20 cellular contexts compared by ENCODE assay signal in genomic region chr1:230265200-230266115, GRCh38.
DNase-seq lines count a peak whose midpoint lies in the region; TF ChIP-seq lines count a peak whose summit lies in the region.
"Had no signal": no experiment of that assay in that cellular context is flagged by ENCODE, and none has a peak within 500 bp of the region (broad histone marks: within the 10 kb centered on the region; RNA-seq: fewer than 3 reads in every experiment).

No MANE protein-coding gene starts in this region.

- peak overlapping the region in 10 of 11 experiments; percentile 2 to 97 (median 76); a peak in 19 of 22 replicates for H3K4me2 ChIP-seq in BLaER1 treated with 17β-estradiol and CSF1 and Interleukin-3, amounts not matched to agents 10 nM and 100 nM
- H3K4me2 ChIP-seq: KMS-11 had no signal

- H3K4me3 Mint-ChIP-seq in progenitor cell of endocrine pancreas (ENCODE audit: low read depth), result no peak overlapping the region
- H3K4me3 Mint-ChIP-seq: CD4-positive, CD25-positive, alpha-beta regulatory T cell had no signal

- WGBS in spleen, 5 donors, result 88 to 94% (median 92%) methylated on average over 17 of the region's 17 CpGs

- no peaks in the 10 kb centered on the region for H3K9me3 Mint-ChIP-seq in progenitor cell of endocrine pancreas (ENCODE audit: low read depth)
- H3K9me3 Mint-ChIP-seq: CD4-positive, CD25-positive, alpha-beta regulatory T cell had no signal

- DNase-seq in NCI-H2196 treated with DMSO at 0.1 percent for 48 hours (lab: John Stamatoyannopoulos, UW; ENCODE audit: unreplicated experiment) (peak; percentile 76), islet precursor cell (peak; percentile 22), spleen (peak; percentile 61), HuH-7 (ENCODE audit: low spot score) (no peak), NCI-H1092 treated with DMSO at 0.1 percent for 48 hours (lab: John Stamatoyannopoulos, UW) (no peak), progenitor cell of endocrine pancreas (ENCODE audit: low spot score, unreplicated experiment) (no peak)
- DNase-seq: Caco-2; CD4-positive, CD25-positive, alpha-beta regulatory T cell; DMS153; GOT3; MG63; NCI-H1092; NCI-H1694; NCI-H2107; NCI-H446; NCI-H69 had no signal

- H4K20me1 ChIP-seq in BLaER1 treated with 17β-estradiol and CSF1 and Interleukin-3, amounts not matched to agents 10 nM and 100 nM, result peaks cover 0 to 97% (median 63%) of the 10 kb centered on the region in 11 experiments; a peak in 18 of 22 replicates

- H3K4me1 ChIP-seq in BLaER1 treated with 17β-estradiol and CSF1 and Interleukin-3, amounts not matched to agents 10 nM and 100 nM, result peaks cover 44 to 100% (median 100%) of the 10 kb centered on the region in 10 experiments
- H3K4me1 ChIP-seq in spleen, result peaks cover 7 to 22% (median 17%) of the 10 kb centered on the region in 6 donors

- H3K36me3 ChIP-seq in BLaER1 treated with 17β-estradiol and CSF1 and Interleukin-3, amounts not matched to agents 10 nM and 100 nM, result peaks cover 16 to 79% (median 42%) of the 10 kb centered on the region in 11 experiments; a peak in 19 of 22 replicates
- peaks cover 0 to 75% (median 50%) of the 10 kb centered on the region in 6 donors for H3K36me3 ChIP-seq in spleen

- no peaks in the 10 kb centered on the region for H3K9me3 ChIP-seq in BLaER1 treated with 17β-estradiol and CSF1 and Interleukin-3, amounts not matched to agents 10 nM and 100 nM (replicated peaks in 1 of 11)
- H3K9me3 ChIP-seq in spleen, result no peaks in the 10 kb centered on the region
- H3K9me3 ChIP-seq: Caco-2, MG63, SJSA1 had no signal

- H3K4me3 ChIP-seq in BLaER1 treated with 17β-estradiol and CSF1 and Interleukin-3, amounts not matched to agents 10 nM and 100 nM, result no peak overlapping the region
- H3K4me3 ChIP-seq in spleen, result no peak overlapping the region
- H3K4me3 ChIP-seq: MG63, SJSA1 had no signal

- H3K27ac ChIP-seq in BLaER1 treated with 17β-estradiol and CSF1 and Interleukin-3, amounts not matched to agents 10 nM and 100 nM, result no peak overlapping the region
- no peak overlapping the region for H3K27ac ChIP-seq in spleen
- H3K27ac ChIP-seq: KMS-11, RWPE1, SJSA1 had no signal

- peaks cover 36% of the 10 kb centered on the region for H3K4me1 Mint-ChIP-seq in progenitor cell of endocrine pancreas (ENCODE audit: low read depth)

- TF ChIP-seq CTCF in spleen (IDR thresholded peaks at IDR 0.05 in 8 of 11, conservative IDR thresholded peaks at IDR 0.05 in 3 of 11) (no peak), progenitor cell of endocrine pancreas (IDR thresholded peaks at IDR 0.05; ENCODE audit: unreplicated experiment) (no peak)

- intact Hi-C loops in spleen (cut with DNase I; ENCODE audit: low total_unique reads), result no loop called here

- H3K27ac Mint-ChIP-seq in progenitor cell of endocrine pancreas, result no peak overlapping the region

- peak overlapping the region in 2 of 11 experiments; percentile 1 to 17; a peak in 2 of 22 replicates for H3K9ac ChIP-seq in BLaER1 treated with 17β-estradiol and CSF1 and Interleukin-3, amounts not matched to agents 10 nM and 100 nM
- H3K9ac ChIP-seq: KMS-11 had no signal

- H3K27me3 Mint-ChIP-seq in progenitor cell of endocrine pancreas, result no peaks in the 10 kb centered on the region
- H3K27me3 Mint-ChIP-seq: CD4-positive, CD25-positive, alpha-beta regulatory T cell had no signal

- no peak for TF ChIP-seq POLR2A in spleen (IDR thresholded peaks at IDR 0.05)

- H3K36me3 Mint-ChIP-seq in progenitor cell of endocrine pancreas (ENCODE audit: insufficient read depth), result peaks cover 14% of the 10 kb centered on the region

- peaks cover 0 to 32% (median 0%) of the 10 kb centered on the region in 11 experiments; a peak in 5 of 22 replicates for H3K27me3 ChIP-seq in BLaER1 treated with 17β-estradiol and CSF1 and Interleukin-3, amounts not matched to agents 10 nM and 100 nM
- H3K27me3 ChIP-seq in spleen (replicated peaks in 1 of 7), result no peaks in the 10 kb centered on the region
- H3K27me3 ChIP-seq: MG63, SJSA1 had no signal

Comparison
In these comparisons a context has a peak if more than half of its experiments do, and no peak if none do; other contexts are left out.
1. DNase-seq: peak in NCI-H2196 treated with DMSO at 0.1 percent for 48 hours (single experiment), islet precursor cell (single experiment) and spleen (single experiment); none in HuH-7 (single experiment), NCI-H1092 treated with DMSO at 0.1 percent for 48 hours (single experiment) and progenitor cell of endocrine pancreas (single experiment).